36 cellular contexts compared by ENCODE assay signal in the genomic region with DNA sequence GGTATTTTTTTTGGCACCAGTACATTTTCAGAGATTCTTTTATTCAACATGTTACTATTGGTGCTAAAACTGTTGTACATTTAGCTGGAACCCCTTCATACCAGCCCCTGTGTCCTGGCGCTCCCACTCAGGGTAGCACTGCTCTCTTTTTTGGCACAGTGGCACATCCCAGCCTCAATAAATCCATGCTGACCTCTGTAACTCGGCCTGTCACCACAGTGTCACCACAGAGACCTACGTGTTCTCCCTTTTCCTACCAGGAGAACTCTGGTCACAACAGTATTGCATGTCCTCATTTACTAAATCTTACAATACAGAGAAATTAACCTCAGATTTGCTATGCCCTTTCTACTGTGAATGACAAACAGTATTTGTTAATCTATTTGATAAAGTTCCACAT.
"Had no signal": no experiment of that assay in that cellular context is flagged by ENCODE, and none has a peak within 500 bp of the region (broad histone marks: within the 10 kb centered on the region; RNA-seq: fewer than 3 reads in every experiment).

No MANE protein-coding gene starts in this region.

- H3K4me3 ChIP-seq: adrenal gland, body of pancreas, breast epithelium had no signal

- FAIRE-seq: astrocyte, TTC549 had no signal

- H3K27ac Mint-ChIP-seq: activated B cell treated with CpG ODN at 0.5 μM for 24 hours; activated CD4-positive, alpha-beta memory T cell treated with anti-CD3 and anti-CD28 coated beads for 36 hours; activated CD8-positive, alpha-beta T cell treated with anti-CD3 and anti-CD28 coated beads for 36 hours; activated naive CD4-positive, alpha-beta T cell treated with anti-CD3 and anti-CD28 coated beads for 36 hours; activated naive CD8-positive, alpha-beta T cell treated with anti-CD3 and anti-CD28 coated beads for 36 hours; activated T-helper 1 cell treated with anti-CD3 and anti-CD28 coated beads, Interleukin-12 subunit alpha, Interleukin-12 subunit beta, Interleukin-2, Interleukin-4 antibody, amounts not matched to agents 30 ng/mL and 10 ng/mL and 1 ng/mL, durations not matched to agents 14 hours and 24 hours and 36 hours; T-helper 1 cell treated with Interleukin-12 subunit alpha and Interleukin-12 subunit beta and Interleukin-4 antibody, amounts not matched to agents 30 μg/mL and 1 μg/mL, for 36 hours; T-helper 2 cell treated with Interferon-gamma antibody and Interleukin-4, amounts not matched to agents 5 μg/mL and 100 μg/mL, for 36 hours had no signal

- H3K9me3 Mint-ChIP-seq: activated B cell treated with CpG ODN at 0.5 μM for 24 hours; activated CD4-positive, alpha-beta memory T cell treated with anti-CD3 and anti-CD28 coated beads for 36 hours; activated CD4-positive, alpha-beta T cell treated with anti-CD3 and anti-CD28 coated beads, Interleukin-2, amount 10 ng/mL, durations not matched to agents 24 days and 14 days; activated CD8-positive, alpha-beta T cell treated with anti-CD3 and anti-CD28 coated beads for 36 hours; activated naive CD4-positive, alpha-beta T cell treated with anti-CD3 and anti-CD28 coated beads for 36 hours; activated naive CD4-positive, alpha-beta T cell treated with anti-CD3 and anti-CD28 coated beads, Interleukin-2, amount 50 U/mL, for 72 hours; activated naive CD8-positive, alpha-beta T cell treated with anti-CD3 and anti-CD28 coated beads for 36 hours; activated T-helper 1 cell treated with anti-CD3 and anti-CD28 coated beads, Interleukin-12 subunit alpha, Interleukin-12 subunit beta, Interleukin-2, Interleukin-4 antibody, amounts not matched to agents 30 ng/mL and 10 ng/mL and 1 ng/mL, durations not matched to agents 14 hours and 24 hours and 36 hours; activated T-helper 17 cell treated with anti-CD3 and anti-CD28 coated beads, Interleukin-2, amount 50 U/mL, for 72 hours; T-helper 1 cell treated with Interleukin-12 subunit alpha and Interleukin-12 subunit beta and Interleukin-4 antibody, amounts not matched to agents 30 μg/mL and 1 μg/mL, for 36 hours; T-helper 2 cell treated with Interferon-gamma antibody and Interleukin-4, amounts not matched to agents 5 μg/mL and 100 μg/mL, for 36 hours had no signal

- H3K9me3 ChIP-seq: adrenal gland, body of pancreas, breast epithelium had no signal

- H3K27me3 ChIP-seq: adrenal gland, body of pancreas, brain microvascular endothelial cell, breast epithelium had no signal

- DNase-seq: activated B cell treated with CpG ODN at 0.5 μM for 24 hours; activated CD4-positive, alpha-beta memory T cell treated with anti-CD3 and anti-CD28 coated beads for 36 hours; activated CD4-positive, alpha-beta T cell treated with anti-CD3 and anti-CD28 coated beads for 4 hours; activated CD4-positive, alpha-beta T cell treated with anti-CD3 and anti-CD28 coated beads, Interleukin-2, amount 10 ng/mL, durations not matched to agents 24 days and 14 days; activated CD4-positive, alpha-beta T cell treated with anti-CD3 and anti-CD28 coated beads, Interleukin-2, amount 50 U/mL, for 1 hour; activated CD4-positive, alpha-beta T cell treated with anti-CD3 and anti-CD28 coated beads, Interleukin-2, amount 50 U/mL, for 4 hours; activated CD4-positive, CD25-positive, alpha-beta regulatory T cell treated with anti-CD3 and anti-CD28 coated beads, Interleukin-2, amount 50 U/mL, for 72 hours; activated CD8-positive, alpha-beta memory T cell treated with anti-CD3 and anti-CD28 coated beads, Interleukin-2, amount 50 U/mL, for 4 hours; activated CD8-positive, alpha-beta T cell treated with anti-CD3 and anti-CD28 coated beads for 36 hours; activated effector memory CD4-positive, alpha-beta T cell treated with anti-CD3 and anti-CD28 coated beads, Interleukin-2, amount 50 U/mL, for 16 hours; activated gamma-delta T cell treated with Interleukin-2 at 50 U/mL for 16 hours; activated naive CD4-positive, alpha-beta T cell; activated naive CD4-positive, alpha-beta T cell treated with anti-CD3 and anti-CD28 coated beads for 36 hours; activated naive CD4-positive, alpha-beta T cell treated with anti-CD3 and anti-CD28 coated beads, Interleukin-2, amount 50 U/mL, for 16 hours; activated naive CD8-positive, alpha-beta T cell treated with anti-CD3 and anti-CD28 coated beads for 36 hours; activated T-cell treated with anti-CD3 and anti-CD28 coated beads for 4 hours; activated T-cell treated with anti-CD3 and anti-CD28 coated beads, Interleukin-2, amount 50 U/mL, for 1 hour; adrenal gland; amniotic stem cell; aorta; body of pancreas; brain microvascular endothelial cell; central memory CD4-positive, alpha-beta T cell; SW 1271; T-helper 1 cell; T-helper 2 cell; T-helper 9 cell had no signal

- H3K27me3 Mint-ChIP-seq: activated B cell treated with CpG ODN at 0.5 μM for 24 hours; activated CD4-positive, alpha-beta memory T cell treated with anti-CD3 and anti-CD28 coated beads for 36 hours; activated CD4-positive, alpha-beta T cell treated with anti-CD3 and anti-CD28 coated beads, Interleukin-2, amount 10 ng/mL, durations not matched to agents 24 days and 14 days; activated CD8-positive, alpha-beta T cell treated with anti-CD3 and anti-CD28 coated beads for 36 hours; activated naive CD8-positive, alpha-beta T cell treated with anti-CD3 and anti-CD28 coated beads for 36 hours; activated T-helper 17 cell treated with anti-CD3 and anti-CD28 coated beads, Interleukin-2, amount 50 U/mL, for 72 hours had no signal

- H3K27ac ChIP-seq: adrenal gland, body of pancreas, brain microvascular endothelial cell, breast epithelium, VCaP had no signal

- H3K36me3 ChIP-seq: breast epithelium had no signal

- H3K4me3 Mint-ChIP-seq: activated B cell treated with CpG ODN at 0.5 μM for 24 hours; activated CD4-positive, alpha-beta memory T cell treated with anti-CD3 and anti-CD28 coated beads for 36 hours; activated CD4-positive, alpha-beta T cell treated with anti-CD3 and anti-CD28 coated beads, Interleukin-2, amount 10 ng/mL, durations not matched to agents 24 days and 14 days; activated CD8-positive, alpha-beta T cell treated with anti-CD3 and anti-CD28 coated beads for 36 hours; activated naive CD4-positive, alpha-beta T cell treated with anti-CD3 and anti-CD28 coated beads for 36 hours; activated naive CD8-positive, alpha-beta T cell treated with anti-CD3 and anti-CD28 coated beads for 36 hours; activated T-helper 1 cell treated with anti-CD3 and anti-CD28 coated beads, Interleukin-12 subunit alpha, Interleukin-12 subunit beta, Interleukin-2, Interleukin-4 antibody, amounts not matched to agents 30 ng/mL and 10 ng/mL and 1 ng/mL, durations not matched to agents 14 hours and 24 hours and 36 hours; activated T-helper 17 cell treated with anti-CD3 and anti-CD28 coated beads, Interleukin-2, amount 50 U/mL, for 72 hours; T-helper 1 cell treated with Interleukin-12 subunit alpha and Interleukin-12 subunit beta and Interleukin-4 antibody, amounts not matched to agents 30 μg/mL and 1 μg/mL, for 36 hours; T-helper 2 cell treated with Interferon-gamma antibody and Interleukin-4, amounts not matched to agents 5 μg/mL and 100 μg/mL, for 36 hours had no signal

- H3K4me1 ChIP-seq: adrenal gland, body of pancreas, breast epithelium had no signal

- ATAC-seq: activated CD8-positive, alpha-beta T cell treated with anti-CD3 and anti-CD28 coated beads for 36 hours; activated naive CD4-positive, alpha-beta T cell treated with anti-CD3 and anti-CD28 coated beads, Interleukin-2, amount 50 U/mL, for 72 hours; activated T-helper 17 cell treated with anti-CD3 and anti-CD28 coated beads, Interleukin-2, amount 50 U/mL, for 72 hours; body of pancreas had no signal
